ENCODE assay signal across 9 cellular contexts in genomic region chr2:152611458-152612231, GRCh38.
DNase-seq lines count a peak whose midpoint lies in the region; ATAC-seq, FAIRE-seq and TF ChIP-seq lines count a peak whose summit lies in the region.
"Had no signal": no experiment of that assay in that cellular context is flagged by ENCODE, and none has a peak within 500 bp of the region (broad histone marks: within the 10 kb centered on the region; RNA-seq: fewer than 3 reads in every experiment).

No MANE protein-coding gene starts in this region.

- H3K4me2 ChIP-seq in HepG2 (ENCODE audit: low read depth, low read length): no peak overlapping the region

- intact Hi-C loops in HepG2 (cut with micrococcal nuclease; ENCODE audit: unreplicated experiment): no loop called here

- peak; percentile 30 for DNase-seq in G401 (ENCODE audit: low spot score)
- DNase-seq in HPDE6-E6E7 (ENCODE audit: extremely low spot score): peak; percentile 15
- peak; percentile 77 for DNase-seq in astrocyte of the cerebellum (ENCODE audit: low read depth)
- DNase-seq in HepG2 (ENCODE audit: low spot score): no peak
- DNase-seq in urothelium cell line (ENCODE audit: low spot score): peak; percentile 14
- no peak for DNase-seq in NCI-H774 (lab: John Stamatoyannopoulos, UW)
- no peak for DNase-seq in DMS79 (lab: John Stamatoyannopoulos, UW)

- BruUV-seq in HepG2 (replicated peaks; lab: Mats Ljungman, UMichigan): no TSS peak

- no peaks in the 10 kb centered on the region for H4K20me1 ChIP-seq in HepG2 (ENCODE audit: insufficient read depth, low read length)

- POLR2A ChIA-PET in HepG2 (lab: Yijun Ruan, JAX): no interaction called here

- 98% methylated on average over 5 of the region's 5 CpGs for WGBS in HepG2 (ENCODE audit: low lambda C conversion rate)

- no peaks in the 10 kb centered on the region for H3K79me2 ChIP-seq in HepG2 (ENCODE audit: insufficient read depth, low read length)

- H3K36me3 ChIP-seq in HepG2 (replicated peaks in 1 of 2; ENCODE audit: control insufficient read depth in 1 of 2, insufficient read depth in 2 of 2, low read length in 2 of 2): peaks cover 32 to 81% of the 10 kb centered on the region in 2 experiments

- no peaks in the 10 kb centered on the region for H3K9me3 ChIP-seq in HepG2 (ENCODE audit: low read length)

- no peaks in the 10 kb centered on the region for H3K4me1 ChIP-seq in HepG2 (ENCODE audit: insufficient read depth, low read length)

- no peak for TF ChIP-seq EP300 in HepG2 (IDR thresholded peaks at IDR 0.05; ENCODE audit: low read depth in 2 of 2, low read length in 2 of 2)
- no peak for TF ChIP-seq EP300 in HepG2 (CRISPR knock-in tag; IDR thresholded peaks at IDR 0.05; ENCODE audit: borderline replicate concordance)

- in situ Hi-C loops in G401 (cut with HindIII; ENCODE audit: low sequenced_read_pairs) (no loop called here), astrocyte of the cerebellum (cut with HindIII; ENCODE audit: low sequenced_read_pairs) (loop anchor here (25.0 kb wide), 1 partner anchor 424 kb away; the partner anchor contains the start of gene STAM2), HepG2 (cut with HindIII; ENCODE audit: extremely low pct_ligation_motif_present, low pct_unique_long_range_greater_than_20kb) (no loop called here)

- no peak for FAIRE-seq in HepG2 (lab: Jason Lieb, UNC)
- no peak for FAIRE-seq in urothelium cell line (lab: Jason Lieb, UNC)
- FAIRE-seq: islet of Langerhans had no signal

- no peak overlapping the region for H2AFZ ChIP-seq in HepG2 (ENCODE audit: low read length)

- no peak for TF ChIP-seq CTCF in astrocyte of the cerebellum (IDR thresholded peaks at IDR 0.05; ENCODE audit: low read depth, low read length, missing control alignments)
- no peak for TF ChIP-seq CTCF in HepG2 (CRISPR knock-in tag; IDR thresholded peaks at IDR 0.05)

- no peak overlapping the region for H3K27ac ChIP-seq in HepG2 (ENCODE audit: extremely low read length, insufficient read depth, low read length)

- H3K9ac ChIP-seq in HepG2 (ENCODE audit: insufficient read depth, low read depth, low read length): no peak overlapping the region

- no peak for TF ChIP-seq POLR2A in HepG2 (IDR thresholded peaks at IDR 0.05; ENCODE audit: insufficient read depth in 1 of 2, low read depth in 2 of 2, low read length in 2 of 2)

- no peak for TF ChIP-seq RAD21 in HepG2 (CRISPR knock-in tag; IDR thresholded peaks at IDR 0.05)

- H3K4me3 ChIP-seq in astrocyte of the cerebellum (ENCODE audit: low read depth, low read length) (no peak overlapping the region), HepG2 (replicated peaks in 1 of 3; ENCODE audit: insufficient read depth in 1 of 3, low read depth in 2 of 3, low read length in 3 of 3) (no peak overlapping the region)

- CTCF ChIA-PET in HepG2 (lab: Yijun Ruan, JAX; ENCODE audit: low intra/inter-chr PET ratio, low total read pairs): no interaction called here

- peak; percentile 87 for ATAC-seq in GM21528 (IDR thresholded peaks at IDR 0.05; ENCODE audit: low FRiP score, unreplicated experiment)
- no peak for ATAC-seq in HepG2

- no peaks in the 10 kb centered on the region for H3K27me3 ChIP-seq in HepG2 (ENCODE audit: control insufficient read depth in 1 of 2, insufficient read depth in 2 of 2, low read length in 2 of 2)

TF ChIP-seq in HepG2, 621 proteins besides CTCF, POLR2A, EP300 and RAD21:
- no peak for TF ChIP-seq ZNF234 (CRISPR knock-in tag; conservative IDR thresholded peaks at IDR 0.05)
- TF ChIP-seq, protein P1, sequence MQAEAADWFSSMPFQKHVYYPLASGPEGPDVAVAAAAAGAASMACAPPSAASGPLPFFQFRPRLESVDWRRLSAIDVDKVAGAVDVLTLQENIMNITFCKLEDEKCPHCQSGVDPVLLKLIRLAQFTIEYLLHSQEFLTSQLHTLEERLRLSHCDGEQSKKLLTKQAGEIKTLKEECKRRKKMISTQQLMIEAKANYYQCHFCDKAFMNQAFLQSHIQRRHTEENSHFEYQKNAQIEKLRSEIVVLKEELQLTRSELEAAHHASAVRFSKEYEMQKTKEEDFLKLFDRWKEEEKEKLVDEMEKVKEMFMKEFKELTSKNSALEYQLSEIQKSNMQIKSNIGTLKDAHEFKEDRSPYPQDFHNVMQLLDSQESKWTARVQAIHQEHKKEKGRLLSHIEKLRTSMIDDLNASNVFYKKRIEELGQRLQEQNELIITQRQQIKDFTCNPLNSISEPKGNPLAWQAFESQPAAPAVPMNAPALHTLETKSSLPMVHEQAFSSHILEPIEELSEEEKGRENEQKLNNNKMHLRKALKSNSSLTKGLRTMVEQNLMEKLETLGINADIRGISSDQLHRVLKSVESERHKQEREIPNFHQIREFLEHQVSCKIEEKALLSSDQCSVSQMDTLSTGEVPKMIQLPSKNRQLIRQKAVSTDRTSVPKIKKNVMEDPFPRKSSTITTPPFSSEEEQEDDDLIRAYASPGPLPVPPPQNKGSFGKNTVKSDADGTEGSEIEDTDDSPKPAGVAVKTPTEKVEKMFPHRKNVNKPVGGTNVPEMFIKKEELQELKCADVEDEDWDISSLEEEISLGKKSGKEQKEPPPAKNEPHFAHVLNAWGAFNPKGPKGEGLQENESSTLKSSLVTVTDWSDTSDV (CRISPR knock-in tag; IDR thresholded peaks at IDR 0.05): no peak
- no peak for TF ChIP-seq SOX6 (IDR thresholded peaks at IDR 0.05)
- TF ChIP-seq SOX6 (CRISPR knock-in tag; IDR thresholded peaks at IDR 0.05): no peak
- 0 out of 2 replicates have a peak, but pooled peaks have one; percentile 9 for TF ChIP-seq CEBPB (IDR thresholded peaks at IDR 0.05; ENCODE audit: borderline replicate concordance, low read depth, low read length)
- no peak for TF ChIP-seq ZNF768 (CRISPR knock-in tag; IDR thresholded peaks at IDR 0.05)

Comparison
In these comparisons a context has a peak if more than half of its experiments do, and no peak if none do; other contexts are left out.
1. DNase-seq: peak in G401 (single experiment), HPDE6-E6E7 (single experiment), astrocyte of the cerebellum (single experiment) and urothelium cell line (single experiment); none in HepG2 (single experiment), NCI-H774 (single experiment) and DMS79 (single experiment).